Comparison of ENCODE assay signal across 18 cellular contexts in genomic region chr11:133823211-133823610, GRCh38. TPM values are rescaled to one million over a fixed set of nuclear protein-coding genes. Genes with fewer than 3 reads are reported as not detected.
DNase-seq lines count a peak whose midpoint lies in the region; ATAC-seq and TF ChIP-seq lines count a peak whose summit lies in the region.
"Had no signal": no experiment of that assay in that cellular context is flagged by ENCODE, and none has a peak within 500 bp of the region (broad histone marks: within the 10 kb centered on the region; RNA-seq: fewer than 3 reads in every experiment).

No MANE protein-coding gene starts in this region.

- H3K36me3 ChIP-seq in WERI-Rb-1: no peaks in the 10 kb centered on the region
- H3K36me3 ChIP-seq: BLaER1 treated with 17β-estradiol and CSF1 and Interleukin-3, amounts not matched to agents 10 nM and 100 nM; HAP-1 had no signal

- ATAC-seq in left ventricle myocardium superior (peak; percentile 53), left cardiac atrium (no peak)
- ATAC-seq: A549; CD8-positive, alpha-beta T cell; HepG2 had no signal

- no peaks in the 10 kb centered on the region for H3K27me3 Mint-ChIP-seq in osteocyte (ENCODE audit: unreplicated experiment)

- H3K9me3 ChIP-seq in WERI-Rb-1 (ENCODE audit: severe bottlenecking): no peaks in the 10 kb centered on the region
- H3K9me3 ChIP-seq: A549; BLaER1 treated with 17β-estradiol and CSF1 and Interleukin-3, amounts not matched to agents 10 nM and 100 nM; HAP-1 had no signal

- peak; percentile 26 for DNase-seq in activated CD8-positive, alpha-beta memory T cell treated with anti-CD3 and anti-CD28 coated beads for 24 hours
- no peak for DNase-seq in activated CD8-positive, alpha-beta memory T cell treated with anti-CD3 and anti-CD28 coated beads, Interleukin-2, amount 50 U/mL, for 4 hours
- DNase-seq in left ventricle myocardium superior: no peak
- no peak for DNase-seq in left cardiac atrium
- DNase-seq in osteocyte (ENCODE audit: extremely low spot score, unreplicated experiment): peak; percentile 65
- DNase-seq in WERI-Rb-1: no peak
- no peak for DNase-seq in kidney tubule cell (ENCODE audit: low spot score)
- DNase-seq: AML-193; Calu3; CD8-positive, alpha-beta T cell; DMS79 treated with DMSO at 0.1 percent for 48 hours; GF-D8 had no signal

- H3K27me3 ChIP-seq in WERI-Rb-1 (ENCODE audit: insufficient read depth, low read depth, severe bottlenecking): peaks cover 3% of the 10 kb centered on the region
- H3K27me3 ChIP-seq: BLaER1 treated with 17β-estradiol and CSF1 and Interleukin-3, amounts not matched to agents 10 nM and 100 nM had no signal

- TF ChIP-seq CTCF in osteocyte (IDR thresholded peaks at IDR 0.05): no peak
- TF ChIP-seq CTCF in WERI-Rb-1 (IDR thresholded peaks at IDR 0.05; ENCODE audit: low read depth, low read length): no peak

- H3K4me1 Mint-ChIP-seq in osteocyte (ENCODE audit: unreplicated experiment): no peaks in the 10 kb centered on the region

- H3K27ac ChIP-seq in WERI-Rb-1: no peak overlapping the region
- H3K27ac ChIP-seq: 22Rv1; A549; BLaER1 treated with 17β-estradiol and CSF1 and Interleukin-3, amounts not matched to agents 10 nM and 100 nM had no signal

- no peaks in the 10 kb centered on the region for H3K36me3 Mint-ChIP-seq in osteocyte (ENCODE audit: unreplicated experiment)
- H3K36me3 Mint-ChIP-seq: CD8-positive, alpha-beta T cell had no signal

- H3K27ac Mint-ChIP-seq in osteocyte (ENCODE audit: unreplicated experiment): no peak overlapping the region
- H3K27ac Mint-ChIP-seq: CD8-positive, alpha-beta T cell had no signal

- intact Hi-C loops in left ventricle myocardium superior (cut with micrococcal nuclease): loop anchor here (10.0 kb wide), 1 partner anchor 688 kb away; no protein-coding TSS in a partner anchor
- intact Hi-C loops in left cardiac atrium (cut with DNase I): loop anchor here in 1 of 2 donors (5.0 kb wide), 1 partner anchor 201 kb away; no protein-coding TSS in a partner anchor

- no peak overlapping the region for H3K4me3 ChIP-seq in WERI-Rb-1 (ENCODE audit: low read depth, low read length)
- H3K4me3 ChIP-seq: A549; BLaER1 treated with 17β-estradiol and CSF1 and Interleukin-3, amounts not matched to agents 10 nM and 100 nM; HAP-1 had no signal

- no peak overlapping the region for H3K4me3 Mint-ChIP-seq in osteocyte (ENCODE audit: unreplicated experiment)
- H3K4me3 Mint-ChIP-seq: CD8-positive, alpha-beta T cell had no signal

- no peaks in the 10 kb centered on the region for H3K9me3 Mint-ChIP-seq in osteocyte (ENCODE audit: unreplicated experiment)
- H3K9me3 Mint-ChIP-seq: CD8-positive, alpha-beta T cell had no signal

RNA-seq across cellular contexts. Expression of gene SPATA19, which starts 22.1 kb away (rescaled TPM):
- not detected for total RNA-seq in left ventricle myocardium superior
- total RNA-seq in left cardiac atrium: not detected
- not detected in 2 replicates for total RNA-seq in osteocyte
- total RNA-seq: Calu3; CD8-positive, alpha-beta T cell; H4; HepG2 had no signal

Comparison
In these comparisons a context has a peak if more than half of its experiments do, and no peak if none do; other contexts are left out.
1. DNase-seq: peak in activated CD8-positive, alpha-beta memory T cell treated with anti-CD3 and anti-CD28 coated beads for 24 hours (single experiment) and osteocyte (single experiment); none in activated CD8-positive, alpha-beta memory T cell treated with anti-CD3 and anti-CD28 coated beads, Interleukin-2, amount 50 U/mL, for 4 hours (single experiment), left ventricle myocardium superior (single experiment), left cardiac atrium (single experiment), WERI-Rb-1 (single experiment) and kidney tubule cell (single experiment).